1 cellular context compared by ENCODE assay signal in the genomic region with DNA sequence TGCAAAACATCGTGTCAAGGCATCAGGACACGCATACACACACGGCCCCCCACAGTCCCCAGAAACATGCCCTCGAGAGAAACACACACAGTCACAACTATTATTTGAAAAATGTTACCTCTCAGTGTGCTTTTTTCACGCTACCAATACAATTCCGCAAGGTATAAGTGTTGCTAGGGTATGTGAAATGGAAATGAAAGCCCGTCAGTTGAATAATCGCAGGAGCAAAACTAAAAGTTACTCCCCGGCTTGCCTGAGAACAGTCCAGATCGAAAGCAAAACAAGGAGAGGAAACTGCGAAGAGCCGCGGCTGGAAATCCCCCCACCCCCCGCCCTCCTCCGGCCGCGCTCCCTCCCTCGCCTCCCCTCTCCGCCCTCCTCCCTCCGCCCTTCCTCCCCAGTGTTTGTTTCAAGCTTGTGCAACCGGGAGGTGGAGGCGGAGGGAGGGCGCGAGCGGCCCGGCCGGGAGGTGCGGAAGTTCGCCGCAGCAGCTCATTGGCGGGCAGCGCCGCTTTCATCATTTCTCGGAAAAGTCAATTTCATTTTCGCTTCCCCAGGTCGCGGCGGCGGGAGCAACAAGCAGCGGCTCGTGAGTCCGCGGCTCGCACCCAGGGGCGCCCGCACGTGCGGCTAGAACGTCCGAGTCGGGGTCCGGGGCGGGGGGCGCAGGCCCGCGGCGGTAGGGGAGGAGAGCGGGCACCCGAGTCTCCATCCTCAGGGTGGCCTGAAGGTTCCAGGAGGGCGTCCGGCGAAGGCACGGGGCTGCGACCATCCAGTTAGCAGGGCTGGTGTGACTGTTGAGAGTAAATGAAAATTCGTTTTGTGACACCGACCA.
TF ChIP-seq lines count a peak whose summit lies in the region.

Gene IRF2, minus strand, starts transcription at position 290 of the 835 bp plus-strand sequence. CDS start 45,486 bp downstream, outside the sequence.

TF ChIP-seq in K562, 482 proteins besides CTCF, POLR2A, EP300 and RAD21 (continued from another document and continues in another):
- TF ChIP-seq RNF219 (CRISPR knock-in tag; IDR thresholded peaks at IDR 0.05) = no peak
- no peak for TF ChIP-seq GTF3C2 (IDR thresholded peaks at IDR 0.05; ENCODE audit: borderline replicate concordance, extremely low read depth, insufficient read length)
- no peak for TF ChIP-seq POU5F1 (IDR thresholded peaks at IDR 0.05; ENCODE audit: borderline replicate concordance, low read depth, low read length, partially characterized antibody)
- no peak for TF ChIP-seq ZNF274 (IDR thresholded peaks at IDR 0.05; ENCODE audit: borderline replicate concordance, low read depth, low read length)
- no peak for TF ChIP-seq PCBP2 (IDR thresholded peaks at IDR 0.05; ENCODE audit: low read depth, low read length, poor library complexity, severe bottlenecking)
- TF ChIP-seq, protein P1, sequence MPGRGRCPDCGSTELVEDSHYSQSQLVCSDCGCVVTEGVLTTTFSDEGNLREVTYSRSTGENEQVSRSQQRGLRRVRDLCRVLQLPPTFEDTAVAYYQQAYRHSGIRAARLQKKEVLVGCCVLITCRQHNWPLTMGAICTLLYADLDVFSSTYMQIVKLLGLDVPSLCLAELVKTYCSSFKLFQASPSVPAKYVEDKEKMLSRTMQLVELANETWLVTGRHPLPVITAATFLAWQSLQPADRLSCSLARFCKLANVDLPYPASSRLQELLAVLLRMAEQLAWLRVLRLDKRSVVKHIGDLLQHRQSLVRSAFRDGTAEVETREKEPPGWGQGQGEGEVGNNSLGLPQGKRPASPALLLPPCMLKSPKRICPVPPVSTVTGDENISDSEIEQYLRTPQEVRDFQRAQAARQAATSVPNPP (IDR thresholded peaks at IDR 0.05; ENCODE audit: borderline replicate concordance, insufficient read depth, insufficient read length) = no peak
- no peak for TF ChIP-seq CSDE1 (IDR thresholded peaks at IDR 0.05)
- TF ChIP-seq RBM34 (IDR thresholded peaks at IDR 0.05; ENCODE audit: borderline replicate concordance, insufficient read depth, low read length) = no peak
- peak; percentile 88 to 90 for TF ChIP-seq FOXK2 (conservative IDR thresholded peaks at IDR 0.05 in 1 of 2, IDR thresholded peaks at IDR 0.05 in 1 of 2; ENCODE audit: low read depth in 2 of 2)
- no peak for TF ChIP-seq POLR3A (IDR thresholded peaks at IDR 0.05; ENCODE audit: borderline replicate concordance, extremely low read depth, insufficient read depth, insufficient read length)
- no peak for TF ChIP-seq HLTF (IDR thresholded peaks at IDR 0.05)
- TF ChIP-seq ZBTB7A (IDR thresholded peaks at IDR 0.05; ENCODE audit: borderline replicate concordance, control insufficient read depth, low read depth, low read length) = no peak
- TF ChIP-seq CGGBP1 (CRISPR knock-in tag; IDR thresholded peaks at IDR 0.05) = no peak
- TF ChIP-seq ZNF644 (tag; IDR thresholded peaks at IDR 0.05; ENCODE audit: low read depth) = 0 out of 2 replicates have a peak, but pooled peaks have one; percentile 1
- TF ChIP-seq MAFK (IDR thresholded peaks at IDR 0.05; ENCODE audit: low read length) = no peak
- TF ChIP-seq, protein P2, sequence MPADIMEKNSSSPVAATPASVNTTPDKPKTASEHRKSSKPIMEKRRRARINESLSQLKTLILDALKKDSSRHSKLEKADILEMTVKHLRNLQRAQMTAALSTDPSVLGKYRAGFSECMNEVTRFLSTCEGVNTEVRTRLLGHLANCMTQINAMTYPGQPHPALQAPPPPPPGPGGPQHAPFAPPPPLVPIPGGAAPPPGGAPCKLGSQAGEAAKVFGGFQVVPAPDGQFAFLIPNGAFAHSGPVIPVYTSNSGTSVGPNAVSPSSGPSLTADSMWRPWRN (IDR thresholded peaks at IDR 0.05; ENCODE audit: low read depth) = no peak
- no peak for TF ChIP-seq OTX1 (CRISPR knock-in tag; IDR thresholded peaks at IDR 0.05)
- TF ChIP-seq POLR2B (IDR thresholded peaks at IDR 0.05; ENCODE audit: low read depth, partially characterized antibody) = peak; percentile 64
- no peak for TF ChIP-seq ZNF232 (CRISPR knock-in tag; IDR thresholded peaks at IDR 0.05)
- TF ChIP-seq ZNF655 (CRISPR knock-in tag; IDR thresholded peaks at IDR 0.05) = no peak
- TF ChIP-seq ATF4 (CRISPR knock-in tag; IDR thresholded peaks at IDR 0.05) = 0 out of 2 replicates have a peak, but pooled peaks have one; percentile 16
- no peak for TF ChIP-seq ESRRA (IDR thresholded peaks at IDR 0.05; ENCODE audit: borderline replicate concordance, low read depth)
- TF ChIP-seq, protein P3, sequence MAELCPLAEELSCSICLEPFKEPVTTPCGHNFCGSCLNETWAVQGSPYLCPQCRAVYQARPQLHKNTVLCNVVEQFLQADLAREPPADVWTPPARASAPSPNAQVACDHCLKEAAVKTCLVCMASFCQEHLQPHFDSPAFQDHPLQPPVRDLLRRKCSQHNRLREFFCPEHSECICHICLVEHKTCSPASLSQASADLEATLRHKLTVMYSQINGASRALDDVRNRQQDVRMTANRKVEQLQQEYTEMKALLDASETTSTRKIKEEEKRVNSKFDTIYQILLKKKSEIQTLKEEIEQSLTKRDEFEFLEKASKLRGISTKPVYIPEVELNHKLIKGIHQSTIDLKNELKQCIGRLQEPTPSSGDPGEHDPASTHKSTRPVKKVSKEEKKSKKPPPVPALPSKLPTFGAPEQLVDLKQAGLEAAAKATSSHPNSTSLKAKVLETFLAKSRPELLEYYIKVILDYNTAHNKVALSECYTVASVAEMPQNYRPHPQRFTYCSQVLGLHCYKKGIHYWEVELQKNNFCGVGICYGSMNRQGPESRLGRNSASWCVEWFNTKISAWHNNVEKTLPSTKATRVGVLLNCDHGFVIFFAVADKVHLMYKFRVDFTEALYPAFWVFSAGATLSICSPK (IDR thresholded peaks at IDR 0.05; ENCODE audit: borderline replicate concordance) = no peak
- no peak for TF ChIP-seq PHB2 (IDR thresholded peaks at IDR 0.05; ENCODE audit: low read depth)
- no peak for TF ChIP-seq CBX2 (IDR thresholded peaks at IDR 0.05; ENCODE audit: insufficient read depth, low read length, poor library complexity, severe bottlenecking)
- TF ChIP-seq SNRNP70 (optimal IDR thresholded peaks at IDR 0.05; ENCODE audit: low read depth, low read length) = no peak
- TF ChIP-seq, protein P4, sequence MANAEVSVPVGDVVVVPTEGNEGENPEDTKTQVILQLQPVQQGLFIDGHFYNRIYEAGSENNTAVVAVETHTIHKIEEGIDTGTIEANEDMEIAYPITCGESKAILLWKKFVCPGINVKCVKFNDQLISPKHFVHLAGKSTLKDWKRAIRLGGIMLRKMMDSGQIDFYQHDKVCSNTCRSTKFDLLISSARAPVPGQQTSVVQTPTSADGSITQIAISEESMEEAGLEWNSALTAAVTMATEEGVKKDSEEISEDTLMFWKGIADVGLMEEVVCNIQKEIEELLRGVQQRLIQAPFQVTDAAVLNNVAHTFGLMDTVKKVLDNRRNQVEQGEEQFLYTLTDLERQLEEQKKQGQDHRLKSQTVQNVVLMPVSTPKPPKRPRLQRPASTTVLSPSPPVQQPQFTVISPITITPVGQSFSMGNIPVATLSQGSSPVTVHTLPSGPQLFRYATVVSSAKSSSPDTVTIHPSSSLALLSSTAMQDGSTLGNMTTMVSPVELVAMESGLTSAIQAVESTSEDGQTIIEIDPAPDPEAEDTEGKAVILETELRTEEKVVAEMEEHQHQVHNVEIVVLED (CRISPR knock-in tag; IDR thresholded peaks at IDR 0.05) = no peak
- no peak for TF ChIP-seq ZNF75A (CRISPR knock-in tag; IDR thresholded peaks at IDR 0.05)
- TF ChIP-seq ZNF124 (CRISPR knock-in tag; IDR thresholded peaks at IDR 0.05) = no peak
- TF ChIP-seq U2AF1 (optimal IDR thresholded peaks at IDR 0.05; ENCODE audit: low read depth, low read length) = no peak
- TF ChIP-seq TRIM24 (IDR thresholded peaks at IDR 0.05) = peak in 1 of 2 experiments; percentile 46; a peak in 2 of 4 replicates
- no peak for TF ChIP-seq TCF3 (CRISPR knock-in tag; IDR thresholded peaks at IDR 0.05)
- no peak for TF ChIP-seq MAFF (IDR thresholded peaks at IDR 0.05; ENCODE audit: low read length)
- no peak for TF ChIP-seq ZSCAN29 (IDR thresholded peaks at IDR 0.05)
- no peak for TF ChIP-seq TAL1 (IDR thresholded peaks at IDR 0.05)
- TF ChIP-seq, protein P5, sequence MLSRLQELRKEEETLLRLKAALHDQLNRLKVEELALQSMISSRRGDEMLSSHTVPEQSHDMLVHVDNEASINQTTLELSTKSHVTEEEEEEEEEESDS (CRISPR knock-in tag; IDR thresholded peaks at IDR 0.05) = no peak
- peak; percentile 91 for TF ChIP-seq CCNT2 (IDR thresholded peaks at IDR 0.05; ENCODE audit: borderline replicate concordance, extremely low read depth, insufficient read length, low read depth, low read length)
- TF ChIP-seq ZNF316 (IDR thresholded peaks at IDR 0.05) = no peak
- no peak for TF ChIP-seq RBM22 (IDR thresholded peaks at IDR 0.05; ENCODE audit: low read depth, low read length, poor library complexity, severe bottlenecking)
- TF ChIP-seq, protein P6, sequence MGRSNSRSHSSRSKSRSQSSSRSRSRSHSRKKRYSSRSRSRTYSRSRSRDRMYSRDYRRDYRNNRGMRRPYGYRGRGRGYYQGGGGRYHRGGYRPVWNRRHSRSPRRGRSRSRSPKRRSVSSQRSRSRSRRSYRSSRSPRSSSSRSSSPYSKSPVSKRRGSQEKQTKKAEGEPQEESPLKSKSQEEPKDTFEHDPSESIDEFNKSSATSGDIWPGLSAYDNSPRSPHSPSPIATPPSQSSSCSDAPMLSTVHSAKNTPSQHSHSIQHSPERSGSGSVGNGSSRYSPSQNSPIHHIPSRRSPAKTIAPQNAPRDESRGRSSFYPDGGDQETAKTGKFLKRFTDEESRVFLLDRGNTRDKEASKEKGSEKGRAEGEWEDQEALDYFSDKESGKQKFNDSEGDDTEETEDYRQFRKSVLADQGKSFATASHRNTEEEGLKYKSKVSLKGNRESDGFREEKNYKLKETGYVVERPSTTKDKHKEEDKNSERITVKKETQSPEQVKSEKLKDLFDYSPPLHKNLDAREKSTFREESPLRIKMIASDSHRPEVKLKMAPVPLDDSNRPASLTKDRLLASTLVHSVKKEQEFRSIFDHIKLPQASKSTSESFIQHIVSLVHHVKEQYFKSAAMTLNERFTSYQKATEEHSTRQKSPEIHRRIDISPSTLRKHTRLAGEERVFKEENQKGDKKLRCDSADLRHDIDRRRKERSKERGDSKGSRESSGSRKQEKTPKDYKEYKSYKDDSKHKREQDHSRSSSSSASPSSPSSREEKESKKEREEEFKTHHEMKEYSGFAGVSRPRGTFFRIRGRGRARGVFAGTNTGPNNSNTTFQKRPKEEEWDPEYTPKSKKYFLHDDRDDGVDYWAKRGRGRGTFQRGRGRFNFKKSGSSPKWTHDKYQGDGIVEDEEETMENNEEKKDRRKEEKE (IDR thresholded peaks at IDR 0.05; ENCODE audit: borderline replicate concordance in 1 of 2, control insufficient read depth in 1 of 2, low read depth in 2 of 2, low read length in 1 of 2) = no peak
- TF ChIP-seq ZNF785 (CRISPR knock-in tag; IDR thresholded peaks at IDR 0.05) = no peak
- TF ChIP-seq KLF13 (tag; IDR thresholded peaks at IDR 0.05; ENCODE audit: borderline replicate concordance, low read depth) = no peak
- TF ChIP-seq ILF3 (IDR thresholded peaks at IDR 0.05; ENCODE audit: borderline replicate concordance) = no peak
- TF ChIP-seq KAT7 (CRISPR knock-in tag; IDR thresholded peaks at IDR 0.05; ENCODE audit: borderline replicate concordance) = no peak; the same call in 1 of the 2 replicates
